11 cellular contexts compared by ENCODE assay signal in the genomic region with DNA sequence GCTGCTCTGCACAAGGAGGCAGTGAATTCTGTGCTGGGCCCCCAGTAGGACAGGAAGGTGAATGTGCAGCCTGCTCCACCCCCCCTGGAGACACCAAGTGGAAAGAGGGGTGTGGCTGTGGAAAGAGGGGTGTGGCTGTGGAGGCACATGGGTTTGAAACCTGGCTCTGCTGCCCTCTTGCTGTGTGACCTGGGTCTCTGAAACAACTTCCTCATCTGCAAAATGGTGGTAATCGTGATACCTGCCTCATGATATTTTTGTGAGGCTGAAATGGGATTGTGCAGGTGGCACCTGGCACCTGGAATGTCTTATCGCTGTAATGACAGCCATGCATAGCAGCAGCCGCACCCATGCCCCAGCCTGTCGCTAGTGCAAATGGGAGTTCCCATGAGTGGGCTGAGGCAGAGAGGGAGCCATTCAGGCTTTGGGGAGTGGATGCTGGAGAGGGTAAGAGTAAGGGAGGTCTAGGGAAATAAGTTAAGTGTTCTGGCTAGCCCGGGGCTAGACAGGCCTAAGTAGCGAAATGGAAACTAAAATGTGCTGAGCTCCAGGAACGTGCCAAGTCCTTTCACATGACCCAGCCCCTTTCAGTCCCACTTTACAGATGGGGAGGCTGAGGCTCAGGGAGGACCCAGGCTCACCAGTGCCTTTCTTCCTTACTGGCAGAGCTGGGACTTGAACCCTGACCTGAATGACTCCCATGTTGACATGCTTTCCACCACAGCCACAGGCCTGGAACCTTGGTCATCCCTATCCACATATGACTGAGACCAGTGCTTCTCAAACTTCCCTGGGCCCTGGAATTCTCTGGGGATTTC. TPM values are rescaled to one million over a fixed set of nuclear protein-coding genes. Genes with fewer than 3 reads are reported as not detected.
A peak's percentile ranks its signal among the peaks of the same experiment; 100 is the strongest.
DNase-seq lines count a peak whose midpoint lies in the region; ATAC-seq and TF ChIP-seq lines count a peak whose summit lies in the region.
"Had no signal": no experiment of that assay in that cellular context is flagged by ENCODE, and none has a peak within 500 bp of the region (broad histone marks: within the 10 kb centered on the region; RNA-seq: fewer than 3 reads in every experiment).

No MANE protein-coding gene starts in this region.

- H3K4me2 ChIP-seq in Loucy (ENCODE audit: low read depth, low read length, poor library complexity, severe bottlenecking) = no peak overlapping the region

- CTCF ChIA-PET in activated CD8-positive, alpha-beta T cell treated with anti-CD3 and anti-CD28 coated beads for 36 hours (lab: Charles Lee) = interaction anchor here (0.8 to 1.0 kb wide), 4 partner anchors 10 to 42 kb away, joined by 3 to 5 read pairs (median 4); no protein-coding TSS in a partner anchor

- H4K20me1 ChIP-seq in Loucy (ENCODE audit: insufficient read depth, low read length, poor library complexity, severe bottlenecking) = no peaks in the 10 kb centered on the region

- intact Hi-C loops in activated CD8-positive, alpha-beta T cell treated with anti-CD3 and anti-CD28 coated beads for 36 hours (cut with micrococcal nuclease) = no loop called here

- H3K79me2 ChIP-seq in Loucy (ENCODE audit: insufficient read depth, low read length) = no peaks in the 10 kb centered on the region

- peaks cover 6% of the 10 kb centered on the region for H3K9me3 Mint-ChIP-seq in activated CD8-positive, alpha-beta T cell treated with anti-CD3 and anti-CD28 coated beads for 36 hours

- H3K27me3 ChIP-seq in Loucy (ENCODE audit: insufficient read depth, low read length, poor library complexity, severe bottlenecking) (no peaks in the 10 kb centered on the region), upper lobe of left lung (no peaks in the 10 kb centered on the region)

- H3K27ac ChIP-seq in upper lobe of left lung = no peak overlapping the region
- H3K27ac ChIP-seq: C4-2B had no signal

- no peak overlapping the region for H3K4me3 Mint-ChIP-seq in activated CD8-positive, alpha-beta T cell treated with anti-CD3 and anti-CD28 coated beads for 36 hours
- H3K4me3 Mint-ChIP-seq: neural crest cell had no signal

- H3K4me3 ChIP-seq in Loucy (ENCODE audit: low read length, poor library complexity, severe bottlenecking) (no peak overlapping the region), upper lobe of left lung (no peak overlapping the region)

- no peak overlapping the region for H3K27ac Mint-ChIP-seq in activated CD8-positive, alpha-beta T cell treated with anti-CD3 and anti-CD28 coated beads for 36 hours

- TF ChIP-seq CTCF in Loucy (conservative IDR thresholded peaks at IDR 0.05; ENCODE audit: low read length) (peak; percentile 41; the same call in 1 of the 2 replicates), upper lobe of left lung (IDR thresholded peaks at IDR 0.05) (no peak)
- TF ChIP-seq CTCF in activated CD8-positive, alpha-beta T cell treated with anti-CD3 and anti-CD28 coated beads for 36 hours (IDR thresholded peaks at IDR 0.05) = no peak

- peak overlapping the region; percentile 79 for H2AFZ ChIP-seq in Loucy (ENCODE audit: low read length)

- no peak for TF ChIP-seq EP300 in upper lobe of left lung (IDR thresholded peaks at IDR 0.05)

- no peaks in the 10 kb centered on the region for H3F3A ChIP-seq in Loucy (ENCODE audit: low read depth)

- H3K36me3 ChIP-seq in Loucy (ENCODE audit: insufficient read depth, low read length) (no peaks in the 10 kb centered on the region), upper lobe of left lung (no peaks in the 10 kb centered on the region)

- POLR2A ChIA-PET in activated CD8-positive, alpha-beta T cell treated with anti-CD3 and anti-CD28 coated beads for 36 hours (lab: Charles Lee) = no interaction called here

- peaks cover 5% of the 10 kb centered on the region for H3K4me1 ChIP-seq in Loucy (ENCODE audit: insufficient read depth, low read length, poor library complexity, severe bottlenecking)
- peaks cover 0 to 11% (median 5%) of the 10 kb centered on the region in 4 donors for H3K4me1 ChIP-seq in upper lobe of left lung

- no peaks in the 10 kb centered on the region for H3K36me3 Mint-ChIP-seq in activated CD8-positive, alpha-beta T cell treated with anti-CD3 and anti-CD28 coated beads for 36 hours (ENCODE audit: low read depth)

- ATAC-seq in activated CD8-positive, alpha-beta T cell treated with anti-CD3 and anti-CD28 coated beads for 36 hours = peak; percentile 87
- no peak for ATAC-seq in upper lobe of left lung (ENCODE audit: low FRiP score in 2 of 2)

- peaks cover 7% of the 10 kb centered on the region for H3K4me1 Mint-ChIP-seq in activated CD8-positive, alpha-beta T cell treated with anti-CD3 and anti-CD28 coated beads for 36 hours (ENCODE audit: low read depth)

- no peaks in the 10 kb centered on the region for H3K9me2 ChIP-seq in Loucy (replicated peaks; ENCODE audit: low read depth, low read length)

- H3K9ac ChIP-seq in Loucy (ENCODE audit: low read depth, low read length, poor library complexity, severe bottlenecking) = no peak overlapping the region

- TF ChIP-seq POLR2A in upper lobe of left lung (IDR thresholded peaks at IDR 0.05) = no peak

- DNase-seq in activated CD4-positive, alpha-beta T cell treated with anti-CD3 and anti-CD28 coated beads for 48 hours = peak; percentile 51
- DNase-seq in activated CD4-positive, alpha-beta T cell treated with anti-CD3 and anti-CD28 coated beads for 1 hour = no peak
- DNase-seq in activated CD8-positive, alpha-beta T cell treated with anti-CD3 and anti-CD28 coated beads for 36 hours = peak; percentile 71
- DNase-seq in stimulated activated CD4-positive, alpha-beta T cell treated with anti-CD3 and anti-CD28 coated beads, Interleukin-2, amount 100 ng/mL, for 24 hours = peak; percentile 30 to 56
- DNase-seq in HuH-7 (ENCODE audit: low spot score) (no peak), upper lobe of left lung (no peak), NCI-H446 (lab: John Stamatoyannopoulos, UW) (no peak)
- DNase-seq: cortex of kidney had no signal

- 89 to 100% methylated on average over 5 to 7 of the region's 7 CpGs for WGBS in upper lobe of left lung, 2 donors

- no peaks in the 10 kb centered on the region for H3K9me3 ChIP-seq in Loucy (ENCODE audit: insufficient read depth, low read depth, low read length)
- H3K9me3 ChIP-seq in upper lobe of left lung = no peaks in the 10 kb centered on the region

- H3K27me3 Mint-ChIP-seq in activated CD8-positive, alpha-beta T cell treated with anti-CD3 and anti-CD28 coated beads for 36 hours = no peaks in the 10 kb centered on the region

RNA-seq across cellular contexts. Expression of gene C10orf105, which starts 35.0 kb away (rescaled TPM):
- total RNA-seq in activated CD8-positive, alpha-beta T cell treated with anti-CD3 and anti-CD28 coated beads for 36 hours = under 1 TPM; 0.16 to 0.27 TPM
- total RNA-seq in upper lobe of left lung = 1 to 10 TPM in 1 of 6 donors, under 1 TPM in 4, not detected in 1; 0.15 to 1.0 (median 0.44) TPM

Comparison
In these comparisons a context has a peak if more than half of its experiments do, and no peak if none do; other contexts are left out.
1. DNase-seq: peak in activated CD4-positive, alpha-beta T cell treated with anti-CD3 and anti-CD28 coated beads for 48 hours (single experiment), activated CD8-positive, alpha-beta T cell treated with anti-CD3 and anti-CD28 coated beads for 36 hours (single experiment) and stimulated activated CD4-positive, alpha-beta T cell treated with anti-CD3 and anti-CD28 coated beads, Interleukin-2, amount 100 ng/mL, for 24 hours (2 of 2); none in activated CD4-positive, alpha-beta T cell treated with anti-CD3 and anti-CD28 coated beads for 1 hour (single experiment), HuH-7 (single experiment), upper lobe of left lung (0 of 2) and NCI-H446 (0 of 2).